Comparison of ENCODE assay signal across 10 cellular contexts in the genomic region with DNA sequence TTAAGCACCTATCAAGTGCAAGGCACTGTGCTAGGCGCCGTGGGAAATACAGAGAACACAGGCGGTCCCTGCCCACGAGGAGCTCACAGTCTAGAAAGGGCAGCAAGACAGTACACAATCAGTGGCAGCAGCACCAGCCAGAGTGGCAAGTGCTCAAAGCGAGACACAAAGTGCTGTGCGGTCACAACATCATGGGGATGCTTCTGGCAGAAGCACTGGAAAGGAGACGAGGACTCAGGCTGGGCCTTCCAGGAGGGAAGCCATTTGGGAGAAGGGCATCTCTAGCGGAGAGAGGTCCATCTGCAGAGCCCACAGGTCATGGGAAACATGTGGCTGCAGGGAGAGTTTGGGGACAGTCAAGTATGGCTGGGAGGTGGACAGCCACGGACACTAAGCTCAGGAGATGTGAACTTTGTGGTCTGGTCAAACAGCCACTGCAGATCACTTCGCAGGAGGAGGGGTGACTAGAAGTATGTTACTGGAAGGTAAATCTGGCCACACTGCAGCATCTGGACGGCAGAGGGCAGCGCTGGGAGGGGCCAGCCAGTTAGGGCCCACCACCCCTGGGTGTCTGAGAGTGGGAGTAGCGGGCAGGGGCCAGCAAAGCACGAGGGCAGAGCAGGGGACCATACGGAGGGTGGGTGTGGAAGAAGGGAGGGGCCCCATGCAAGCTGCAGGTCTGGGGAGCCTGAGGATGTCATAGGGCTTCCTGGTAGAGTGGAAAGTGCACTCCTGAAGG.
A peak's percentile ranks its signal among the peaks of the same experiment; 100 is the strongest.
DNase-seq lines count a peak whose midpoint lies in the region; ATAC-seq and TF ChIP-seq lines count a peak whose summit lies in the region.
"Had no signal": no experiment of that assay in that cellular context is flagged by ENCODE, and none has a peak within 500 bp of the region (broad histone marks: within the 10 kb centered on the region; RNA-seq: fewer than 3 reads in every experiment).

No MANE protein-coding gene starts in this region.

- TF ChIP-seq CTCF in CD4-positive, alpha-beta T cell (IDR thresholded peaks at IDR 0.05): no peak
- TF ChIP-seq CTCF in LNCaP clone FGC (IDR thresholded peaks at IDR 0.05; ENCODE audit: control insufficient read depth, extremely low read depth, insufficient read depth) (peak; percentile 8; the same call in 1 of the 2 replicates), endodermal cell (conservative IDR thresholded peaks at IDR 0.05) (peak; percentile 74), parathyroid adenoma (IDR thresholded peaks at IDR 0.05) (peak; percentile 41), glutamatergic neuron (IDR thresholded peaks at IDR 0.05; ENCODE audit: partially characterized antibody, unreplicated experiment) (no peak)

- peaks cover 12% of the 10 kb centered on the region for H3K4me1 Mint-ChIP-seq in CD4-positive, alpha-beta T cell (ENCODE audit: low read depth)
- H3K4me1 Mint-ChIP-seq in endodermal cell (peaks cover 7% of the 10 kb centered on the region), glutamatergic neuron (ENCODE audit: low read depth, unreplicated experiment) (peaks cover 14% of the 10 kb centered on the region)

- 90 to 92% methylated on average over 12 to 15 of the region's 15 CpGs for WGBS in endodermal cell (ENCODE audit: insufficient coverage in 1 of 2, insufficient read length in 1 of 2), 2 experiments

- POLR2A ChIA-PET in CD4-positive, alpha-beta T cell (lab: Charles Lee): no interaction called here

- no peaks in the 10 kb centered on the region for H3K9me3 Mint-ChIP-seq in CD4-positive, alpha-beta T cell
- no peaks in the 10 kb centered on the region for H3K9me3 Mint-ChIP-seq in endodermal cell
- peaks cover 7% of the 10 kb centered on the region for H3K9me3 Mint-ChIP-seq in glutamatergic neuron (ENCODE audit: unreplicated experiment)

- intact Hi-C loops in CD4-positive, alpha-beta T cell (cut with DNase I, micrococcal nuclease): no loop called here

- no peaks in the 10 kb centered on the region for H3K4me1 ChIP-seq in endodermal cell (ENCODE audit: control insufficient read depth, insufficient read depth, low read length)
- H3K4me1 ChIP-seq in parathyroid adenoma: peaks cover 6% of the 10 kb centered on the region

- H3K27ac Mint-ChIP-seq in CD4-positive, alpha-beta T cell: peak overlapping the region; percentile 62
- H3K27ac Mint-ChIP-seq in endodermal cell (peak overlapping the region; percentile 21), glutamatergic neuron (ENCODE audit: unreplicated experiment) (no peak overlapping the region)

- no peaks in the 10 kb centered on the region for H3K27me3 Mint-ChIP-seq in CD4-positive, alpha-beta T cell
- H3K27me3 Mint-ChIP-seq in endodermal cell (ENCODE audit: insufficient read depth) (no peaks in the 10 kb centered on the region), glutamatergic neuron (ENCODE audit: unreplicated experiment) (peaks cover 4% of the 10 kb centered on the region)

- no peaks in the 10 kb centered on the region for H3K9me3 ChIP-seq in CD4-positive, alpha-beta T cell (ENCODE audit: control insufficient read depth, low read length)
- no peaks in the 10 kb centered on the region for H3K9me3 ChIP-seq in endodermal cell (ENCODE audit: control insufficient read depth, low read length)
- H3K9me3 ChIP-seq in parathyroid adenoma (ENCODE audit: control insufficient read depth, low read length): no peaks in the 10 kb centered on the region

- H3K79me2 ChIP-seq in parathyroid adenoma: no peaks in the 10 kb centered on the region

- H3K4me3 Mint-ChIP-seq in CD4-positive, alpha-beta T cell: no peak overlapping the region
- H3K4me3 Mint-ChIP-seq in endodermal cell (no peak overlapping the region), glutamatergic neuron (ENCODE audit: unreplicated experiment) (no peak overlapping the region)

- peaks cover 30% of the 10 kb centered on the region for H3K36me3 ChIP-seq in endodermal cell (ENCODE audit: control insufficient read depth, insufficient read depth, low read length)
- no peaks in the 10 kb centered on the region for H3K36me3 ChIP-seq in parathyroid adenoma (ENCODE audit: control insufficient read depth, insufficient read depth, low read length)

- H3K27ac ChIP-seq in CD4-positive, alpha-beta T cell (ENCODE audit: low read depth, low read length): no peak overlapping the region
- H3K27ac ChIP-seq in endodermal cell (ENCODE audit: low read depth, low read length) (no peak overlapping the region), parathyroid adenoma (no peak overlapping the region)

- H2AFZ ChIP-seq in parathyroid adenoma: no peak overlapping the region

- CTCF ChIA-PET in CD4-positive, alpha-beta T cell (lab: Charles Lee): interaction anchor here (10.3 kb wide), 1 partner anchor 85 kb away, joined by 55 read pairs; no protein-coding TSS in a partner anchor

- H3K36me3 Mint-ChIP-seq in CD4-positive, alpha-beta T cell (ENCODE audit: low read depth): peaks cover 51% of the 10 kb centered on the region
- H3K36me3 Mint-ChIP-seq in endodermal cell (ENCODE audit: low read depth) (peaks cover 29% of the 10 kb centered on the region), glutamatergic neuron (ENCODE audit: unreplicated experiment) (no peaks in the 10 kb centered on the region)

- H3K4me2 ChIP-seq in parathyroid adenoma (ENCODE audit: low read length): no peak overlapping the region

- H3K27me3 ChIP-seq in CD4-positive, alpha-beta T cell (ENCODE audit: control insufficient read depth, insufficient read depth, low read length): no peaks in the 10 kb centered on the region
- H3K27me3 ChIP-seq in endodermal cell (ENCODE audit: control insufficient read depth, insufficient read depth, low read length, poor library complexity, severe bottlenecking) (no peaks in the 10 kb centered on the region), parathyroid adenoma (ENCODE audit: control insufficient read depth, insufficient read depth, low read length) (no peaks in the 10 kb centered on the region)

- no peak overlapping the region for H3K9ac ChIP-seq in endodermal cell (ENCODE audit: extremely low read depth, low read length, poor library complexity, severe bottlenecking)
- H3K9ac ChIP-seq in parathyroid adenoma: no peak overlapping the region

- DNase-seq in CD4-positive, alpha-beta T cell: no peak
- DNase-seq in LNCaP clone FGC (ENCODE audit: low read depth) (no peak), endodermal cell (peak; percentile 74), glutamatergic neuron (no peak), HK-2 (ENCODE audit: unreplicated experiment) (no peak), epidermal melanocyte (ENCODE audit: insufficient read length, low spot score) (no peak)
- DNase-seq: amniotic stem cell, NCI-H1694 had no signal

- H3K4me3 ChIP-seq in LNCaP clone FGC (ENCODE audit: low read depth, low read length) (no peak overlapping the region), endodermal cell (ENCODE audit: low read length) (no peak overlapping the region), parathyroid adenoma (ENCODE audit: low read depth, low read length) (no peak overlapping the region)

- ATAC-seq in CD4-positive, alpha-beta T cell (ENCODE audit: poor library complexity): no peak
- ATAC-seq in HG03432 (IDR thresholded peaks at IDR 0.05; ENCODE audit: unreplicated experiment): no peak

Comparison
In these comparisons a context has a peak if more than half of its experiments do, and no peak if none do; other contexts are left out.
1. CTCF ChIP-seq: peak in LNCaP clone FGC (single experiment), endodermal cell (single experiment) and parathyroid adenoma (single experiment); none in CD4-positive, alpha-beta T cell (single experiment) and glutamatergic neuron (single experiment).